ENCODE assay signal across 23 cellular contexts in the genomic region with DNA sequence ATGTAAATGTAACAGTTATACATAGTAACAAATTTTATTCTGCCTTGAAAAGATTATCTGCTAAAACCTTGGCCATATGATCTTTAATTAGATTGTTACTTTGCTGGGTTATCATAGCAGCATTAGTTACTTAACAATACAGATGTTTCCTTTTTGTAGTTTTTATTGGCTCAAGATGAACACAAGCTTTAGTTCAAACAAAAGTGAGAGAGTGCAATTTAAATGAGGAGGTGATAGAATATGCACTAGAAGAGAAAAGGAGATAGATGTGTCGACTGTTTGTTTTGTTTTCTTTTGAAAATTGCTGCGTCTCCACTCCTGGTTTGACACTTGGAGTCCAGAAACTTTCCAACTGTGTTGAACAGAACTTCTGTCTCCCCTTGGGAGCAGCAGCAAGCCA.
DNase-seq lines count a peak whose midpoint lies in the region; ATAC-seq and TF ChIP-seq lines count a peak whose summit lies in the region.
"Had no signal": no experiment of that assay in that cellular context is flagged by ENCODE, and none has a peak within 500 bp of the region (broad histone marks: within the 10 kb centered on the region; RNA-seq: fewer than 3 reads in every experiment).

No MANE protein-coding gene starts in this region.

- H3K14ac ChIP-seq in neuronal stem cell (ENCODE audit: low read length): no peak overlapping the region

- no peak overlapping the region for H4K91ac ChIP-seq in neuronal stem cell (ENCODE audit: low read depth, low read length, poor library complexity)

- no peak overlapping the region for H3K27ac Mint-ChIP-seq in GM23338
- H3K27ac Mint-ChIP-seq in chondrocyte (ENCODE audit: unreplicated experiment): peak overlapping the region; percentile 41
- H3K27ac Mint-ChIP-seq in progenitor cell of endocrine pancreas: no peak overlapping the region
- no peak overlapping the region for H3K27ac Mint-ChIP-seq in activated CD4-positive, alpha-beta T cell treated with anti-CD3 and anti-CD28 coated beads for 36 hours
- H3K27ac Mint-ChIP-seq: B cell; CD8-positive, alpha-beta memory T cell had no signal

- H3K4me1 Mint-ChIP-seq in GM23338: no peaks in the 10 kb centered on the region; the same call in 2 of the 3 replicates
- peaks cover 13% of the 10 kb centered on the region for H3K4me1 Mint-ChIP-seq in chondrocyte (ENCODE audit: low read depth)
- H3K4me1 Mint-ChIP-seq in progenitor cell of endocrine pancreas (ENCODE audit: low read depth): peaks cover 4% of the 10 kb centered on the region
- no peaks in the 10 kb centered on the region for H3K4me1 Mint-ChIP-seq in activated CD4-positive, alpha-beta T cell treated with anti-CD3 and anti-CD28 coated beads for 36 hours
- H3K4me1 Mint-ChIP-seq: B cell; CD8-positive, alpha-beta memory T cell had no signal

- H3K27me3 ChIP-seq in GM23338 (ENCODE audit: insufficient read depth): no peaks in the 10 kb centered on the region
- H3K27me3 ChIP-seq in Panc1 (ENCODE audit: control insufficient read depth, insufficient read depth, low read length): no peaks in the 10 kb centered on the region
- no peaks in the 10 kb centered on the region for H3K27me3 ChIP-seq in neuronal stem cell (ENCODE audit: control insufficient read depth in 3 of 3, insufficient read depth in 3 of 3, low read depth in 1 of 3, low read length in 3 of 3)

- H3K9me3 ChIP-seq in Panc1 (ENCODE audit: control insufficient read depth, insufficient read depth, low read depth, low read length) (no peaks in the 10 kb centered on the region), neuronal stem cell (replicated peaks in 1 of 2; ENCODE audit: control insufficient read depth in 2 of 2, insufficient read depth in 1 of 2, low read depth in 1 of 2, low read length in 2 of 2) (no peaks in the 10 kb centered on the region)
- H3K9me3 ChIP-seq: A549 had no signal

- H3F3A ChIP-seq in GM23338 (replicated peaks; ENCODE audit: low read depth): no peaks in the 10 kb centered on the region

- no peak for DNase-seq in GM23338 (ENCODE audit: low spot score)
- DNase-seq in Panc1 (ENCODE audit: low read depth, low spot score): no peak
- no peak for DNase-seq in chondrocyte (ENCODE audit: low spot score)
- no peak for DNase-seq in neuronal stem cell (ENCODE audit: low spot score)
- no peak for DNase-seq in 8988T
- DNase-seq in progenitor cell of endocrine pancreas (ENCODE audit: low spot score, unreplicated experiment): no peak
- DNase-seq in DMS79 treated with DMSO at 0.1 percent for 48 hours (lab: John Stamatoyannopoulos, UW): no peak
- DNase-seq in activated CD4-positive, alpha-beta T cell treated with anti-CD3 and anti-CD28 coated beads for 36 hours: no peak
- DNase-seq: Calu3; CD8-positive, alpha-beta memory T cell; GOT3; NCI-H1048; NCI-H1417; NCI-H1694; NCI-H2029 treated with DMSO at 0.1 percent for 48 hours; NCI-H2227 treated with DMSO at 0.1 percent for 48 hours; NCI-H69; SHP77 treated with DMSO at 0.1 percent for 48 hours had no signal

- H3K36me3 ChIP-seq in GM23338 (ENCODE audit: insufficient read depth) (no peaks in the 10 kb centered on the region), Panc1 (ENCODE audit: control insufficient read depth, insufficient read depth, low read length) (no peaks in the 10 kb centered on the region), neuronal stem cell (replicated peaks in 1 of 2; ENCODE audit: control insufficient read depth in 2 of 2, insufficient read depth in 2 of 2, low read length in 2 of 2) (no peaks in the 10 kb centered on the region)

- no peak overlapping the region for H3K27ac ChIP-seq in GM23338 (ENCODE audit: low read depth)
- peak overlapping the region; percentile 62; the same call in 1 of the 2 replicates for H3K27ac ChIP-seq in Panc1 (ENCODE audit: low read length)
- H3K27ac ChIP-seq in neuronal stem cell (replicated peaks; ENCODE audit: low read length): no peak overlapping the region
- H3K27ac ChIP-seq: C4-2B, KMS-11 had no signal

- H3K4me3 ChIP-seq in GM23338 (no peak overlapping the region), Panc1 (ENCODE audit: low read depth in 2 of 2, low read length in 2 of 2) (no peak overlapping the region), neuronal stem cell (ENCODE audit: low read length in 2 of 2) (no peak overlapping the region)
- H3K4me3 ChIP-seq: A549 had no signal

- no peak overlapping the region for H3K18ac ChIP-seq in neuronal stem cell (ENCODE audit: low read length)

- H3K4me2 ChIP-seq in GM23338 (no peak overlapping the region), neuronal stem cell (ENCODE audit: insufficient read depth, low read length, poor library complexity, severe bottlenecking) (no peak overlapping the region)
- H3K4me2 ChIP-seq: KMS-11 had no signal

- H2BK120ac ChIP-seq in neuronal stem cell (ENCODE audit: low read depth, low read length): no peak overlapping the region

- no peak overlapping the region for H2BK5ac ChIP-seq in neuronal stem cell (ENCODE audit: low read length)

- in situ Hi-C loops in Panc1 (cut with HindIII; ENCODE audit: low pct_unique_long_range_greater_than_20kb, low sequenced_read_pairs): no loop called here

- H3K23ac ChIP-seq in neuronal stem cell (ENCODE audit: low read depth, low read length, poor library complexity): no peak overlapping the region

- no peak overlapping the region for H3K9ac ChIP-seq in neuronal stem cell (ENCODE audit: low read depth, low read length, poor library complexity)
- H3K9ac ChIP-seq: KMS-11 had no signal

- peaks cover 3% of the 10 kb centered on the region; the same call in 1 of the 3 replicates for H3K36me3 Mint-ChIP-seq in GM23338 (ENCODE audit: low read depth)
- H3K36me3 Mint-ChIP-seq in chondrocyte (ENCODE audit: low read depth): no peaks in the 10 kb centered on the region
- peaks cover 1% of the 10 kb centered on the region for H3K36me3 Mint-ChIP-seq in progenitor cell of endocrine pancreas (ENCODE audit: insufficient read depth)
- H3K36me3 Mint-ChIP-seq in activated CD4-positive, alpha-beta T cell treated with anti-CD3 and anti-CD28 coated beads for 36 hours (ENCODE audit: low read depth): no peaks in the 10 kb centered on the region
- H3K36me3 Mint-ChIP-seq: CD8-positive, alpha-beta memory T cell had no signal

- H3K79me2 ChIP-seq in GM23338 (replicated peaks; ENCODE audit: insufficient read depth): no peaks in the 10 kb centered on the region

- H2AFZ ChIP-seq in GM23338 (peak overlapping the region; percentile 44; the same call in 1 of the 2 replicates), neuronal stem cell (ENCODE audit: low read length) (peak overlapping the region; percentile 13)

- H3K27me3 Mint-ChIP-seq in GM23338 (ENCODE audit: insufficient read depth, low read depth, poor library complexity) (peaks cover 2% of the 10 kb centered on the region), chondrocyte (ENCODE audit: low read depth) (no peaks in the 10 kb centered on the region), progenitor cell of endocrine pancreas (no peaks in the 10 kb centered on the region)
- peaks cover 11% of the 10 kb centered on the region for H3K27me3 Mint-ChIP-seq in activated CD4-positive, alpha-beta T cell treated with anti-CD3 and anti-CD28 coated beads for 36 hours

- peaks cover 4% of the 10 kb centered on the region; the same call in 1 of the 3 replicates for H3K9me3 Mint-ChIP-seq in GM23338
- no peaks in the 10 kb centered on the region for H3K9me3 Mint-ChIP-seq in chondrocyte (ENCODE audit: low read depth)
- peaks cover 3% of the 10 kb centered on the region for H3K9me3 Mint-ChIP-seq in progenitor cell of endocrine pancreas (ENCODE audit: low read depth)
- no peaks in the 10 kb centered on the region for H3K9me3 Mint-ChIP-seq in activated CD4-positive, alpha-beta T cell treated with anti-CD3 and anti-CD28 coated beads for 36 hours (ENCODE audit: low read depth)

- H2BK15ac ChIP-seq in neuronal stem cell (ENCODE audit: low read length): no peak overlapping the region

- no peak overlapping the region for H3K4me3 Mint-ChIP-seq in GM23338
- H3K4me3 Mint-ChIP-seq in chondrocyte (ENCODE audit: unreplicated experiment): no peak overlapping the region
- no peak overlapping the region for H3K4me3 Mint-ChIP-seq in progenitor cell of endocrine pancreas (ENCODE audit: low read depth)
- H3K4me3 Mint-ChIP-seq in activated CD4-positive, alpha-beta T cell treated with anti-CD3 and anti-CD28 coated beads for 36 hours: no peak overlapping the region
- H3K4me3 Mint-ChIP-seq: B cell; CD8-positive, alpha-beta memory T cell had no signal

- ATAC-seq in GM23338 (no peak), Panc1 (no peak)
- no peak for ATAC-seq in activated CD4-positive, alpha-beta T cell treated with anti-CD3 and anti-CD28 coated beads for 36 hours
- ATAC-seq: A549, HCT116 had no signal

- POLR2A ChIA-PET in Panc1 (lab: Charles Lee): no interaction called here
- POLR2A ChIA-PET in activated CD4-positive, alpha-beta T cell treated with anti-CD3 and anti-CD28 coated beads for 36 hours (lab: Charles Lee): no interaction called here

- intact Hi-C loops in Panc1 (cut with micrococcal nuclease; ENCODE audit: unreplicated experiment): no loop called here
- intact Hi-C loops in activated CD4-positive, alpha-beta T cell treated with anti-CD3 and anti-CD28 coated beads for 36 hours (cut with DNase I, micrococcal nuclease): no loop called here

- H4K20me1 ChIP-seq in GM23338 (replicated peaks; ENCODE audit: insufficient read depth): no peaks in the 10 kb centered on the region

- no peaks in the 10 kb centered on the region; the same call in 1 of the 2 replicates for H3K9me2 ChIP-seq in GM23338 (ENCODE audit: insufficient read depth)

- no peaks in the 10 kb centered on the region for H3K79me1 ChIP-seq in neuronal stem cell (ENCODE audit: low read depth, low read length)

- WGBS in neuronal stem cell (ENCODE audit: extremely low coverage in 2 of 2, insufficient read length in 2 of 2, insufficient replicate concordance in 1 of 2), 2 donors: no CpG with 5 or more reads among the region's 2 CpGs

- TF ChIP-seq CTCF in GM23338 (conservative IDR thresholded peaks at IDR 0.05; ENCODE audit: low read depth in 2 of 2): no peak
- TF ChIP-seq CTCF in Panc1 (IDR thresholded peaks at IDR 0.05): no peak
- TF ChIP-seq CTCF in chondrocyte (IDR thresholded peaks at IDR 0.05): no peak
- TF ChIP-seq CTCF in progenitor cell of endocrine pancreas (IDR thresholded peaks at IDR 0.05; ENCODE audit: unreplicated experiment): no peak

- H3K4ac ChIP-seq in neuronal stem cell (ENCODE audit: low read length): no peak overlapping the region

- BruUV-seq in Panc1 (replicated peaks; lab: Mats Ljungman, UMichigan): no TSS peak

- H2AK5ac ChIP-seq in neuronal stem cell (ENCODE audit: low read depth, low read length): no peak overlapping the region

- H4K8ac ChIP-seq in neuronal stem cell (ENCODE audit: low read depth, low read length): no peak overlapping the region

- CTCF ChIA-PET in Panc1 (lab: Charles Lee): no interaction called here
- CTCF ChIA-PET in activated CD4-positive, alpha-beta T cell treated with anti-CD3 and anti-CD28 coated beads for 36 hours (lab: Charles Lee): no interaction called here

- no peak overlapping the region for H2BK12ac ChIP-seq in neuronal stem cell (ENCODE audit: low read length)

- H3K4me1 ChIP-seq in GM23338 (ENCODE audit: insufficient read depth) (no peaks in the 10 kb centered on the region; the same call in 1 of the 2 replicates), Panc1 (ENCODE audit: control insufficient read depth, insufficient read depth, low read length) (no peaks in the 10 kb centered on the region), neuronal stem cell (ENCODE audit: control insufficient read depth in 2 of 2, insufficient read depth in 1 of 2, low read depth in 1 of 2, low read length in 2 of 2) (no peaks in the 10 kb centered on the region)
